In the genomic region with DNA sequence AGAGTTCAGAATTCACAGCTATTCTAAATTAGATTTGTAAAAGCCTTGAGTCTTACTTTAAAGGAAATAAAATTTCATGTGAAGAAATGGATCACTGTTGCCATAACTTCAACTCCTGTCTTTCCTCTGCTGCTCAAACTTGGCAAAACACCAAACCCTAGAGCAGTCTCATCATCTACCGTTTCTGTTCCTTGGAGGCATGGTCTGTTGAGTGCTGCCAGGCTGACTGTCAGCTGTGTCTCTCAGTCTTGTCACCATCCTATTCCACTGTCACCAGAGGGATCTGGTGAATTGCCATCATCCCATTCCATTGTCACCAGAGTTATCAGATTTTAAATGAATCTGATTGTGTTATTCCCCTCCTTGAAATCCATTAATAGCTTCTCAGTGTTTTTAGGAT, we compare ENCODE assay signal across 1 cellular context.
TF ChIP-seq lines count a peak whose summit lies in the region.

No MANE protein-coding gene starts in this region.

TF ChIP-seq in IMR-90, 13 proteins besides CTCF, POLR2A, EP300 and RAD21 (continued from another document):
- no peak for TF ChIP-seq CEBPB (IDR thresholded peaks at IDR 0.05; ENCODE audit: low read depth, low read length)
